21 cellular contexts compared by ENCODE assay signal in genomic region chr4:98833384-98833783, GRCh38.
"Had no signal": no experiment of that assay in that cellular context is flagged by ENCODE, and none has a peak within 500 bp of the region (broad histone marks: within the 10 kb centered on the region; RNA-seq: fewer than 3 reads in every experiment).

No MANE protein-coding gene starts in this region.

- DNase-seq: activated CD4-positive, alpha-beta T cell treated with anti-CD3 and anti-CD28 coated beads for 1 hour; activated CD4-positive, alpha-beta T cell treated with anti-CD3 and anti-CD28 coated beads, Interleukin-2, amount 50 U/mL, for 1 hour; activated CD8-positive, alpha-beta T cell treated with anti-CD3 and anti-CD28 coated beads, Interleukin-2, amount 10 ng/mL, durations not matched to agents 7 days and 5 days; activated gamma-delta T cell treated with Interleukin-2 at 50 U/mL for 16 hours; activated T-cell treated with anti-CD3 and anti-CD28 coated beads, Interleukin-2, amount 50 U/mL, for 1 hour; anterior cingulate cortex; body of pancreas; central memory CD4-positive, alpha-beta T cell; colonic mucosa; dorsolateral prefrontal cortex; esophagus squamous epithelium; gastrocnemius medialis; left colon; natural killer cell; SK-N-SH; stimulated activated CD4-positive, alpha-beta T cell treated with anti-CD3 and anti-CD28 coated beads, Interleukin-4, amount 100 ng/mL, for 24 hours; stimulated activated naive CD4-positive, alpha-beta T cell treated with Interleukin-2 at 50 U/mL for 16 hours; T-cell had no signal

- H3K4me1 ChIP-seq: body of pancreas, colonic mucosa, esophagus squamous epithelium, gastrocnemius medialis, parathyroid adenoma, tibial nerve had no signal

- H3K36me3 ChIP-seq: colonic mucosa, esophagus squamous epithelium, gastrocnemius medialis, tibial nerve had no signal

- H3K4me3 ChIP-seq: body of pancreas, colonic mucosa, dorsolateral prefrontal cortex, esophagus squamous epithelium, gastrocnemius medialis, lung, tibial nerve had no signal

- H3K27ac ChIP-seq: body of pancreas, colonic mucosa, dorsolateral prefrontal cortex, esophagus squamous epithelium, gastrocnemius medialis, parathyroid adenoma, tibial nerve had no signal

- H3K27me3 ChIP-seq: body of pancreas, colonic mucosa, dorsolateral prefrontal cortex, esophagus squamous epithelium, gastrocnemius medialis, tibial nerve had no signal

- ATAC-seq: activated CD8-positive, alpha-beta T cell treated with anti-CD3 and anti-CD28 coated beads, Interleukin-2, amount 10 ng/mL, durations not matched to agents 7 days and 5 days; body of pancreas; gastrocnemius medialis; left colon; natural killer cell; T-cell had no signal

- H3K9me3 ChIP-seq: body of pancreas, colonic mucosa, esophagus squamous epithelium, gastrocnemius medialis, SK-N-SH, tibial nerve had no signal
